9 cellular contexts compared by ENCODE assay signal in the genomic region with DNA sequence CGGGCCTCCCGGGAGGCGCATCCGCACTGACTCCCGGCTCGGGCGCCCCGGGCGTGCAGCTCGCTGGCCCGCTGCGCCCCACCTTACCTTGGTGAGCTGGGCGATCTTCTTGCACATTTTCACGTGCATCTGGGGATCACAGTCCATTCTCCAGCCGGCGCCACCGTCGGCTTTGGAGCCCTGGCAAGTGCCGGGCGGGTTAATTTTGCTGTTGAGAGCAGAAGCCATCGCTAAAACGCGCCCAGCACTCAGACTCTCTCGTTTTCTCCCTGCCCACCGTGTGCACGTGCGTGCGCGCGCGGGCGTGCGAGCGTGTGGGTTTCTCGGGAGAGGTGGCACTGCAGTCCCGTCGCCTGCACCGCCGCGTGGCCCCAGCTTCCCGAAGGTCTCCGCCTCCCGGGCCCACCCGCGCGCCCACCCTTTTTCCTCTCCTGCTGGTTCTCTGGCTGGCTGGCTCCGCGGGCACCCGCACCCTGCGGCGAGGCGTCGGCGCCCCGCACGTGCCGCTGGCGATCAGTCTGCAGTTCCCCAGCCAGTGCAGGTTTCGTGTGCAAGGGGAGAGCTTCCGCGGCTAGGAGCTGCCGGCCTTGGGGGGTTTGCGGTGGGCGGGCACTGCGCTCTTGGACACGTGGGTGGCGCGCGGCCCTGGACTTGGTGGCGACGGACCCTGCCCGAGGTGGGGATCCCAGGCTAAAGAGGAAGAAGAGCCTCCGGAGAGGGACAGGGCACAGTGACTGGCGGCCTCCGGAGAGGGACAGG. TPM values are rescaled to one million over a fixed set of nuclear protein-coding genes. Genes with fewer than 3 reads are reported as not detected.
DNase-seq lines count a peak whose midpoint lies in the region; ATAC-seq and TF ChIP-seq lines count a peak whose summit lies in the region.
"Had no signal": no experiment of that assay in that cellular context is flagged by ENCODE, and none has a peak within 500 bp of the region (broad histone marks: within the 10 kb centered on the region; RNA-seq: fewer than 3 reads in every experiment).

Gene FAM184B (minus strand): TSS at position 550 of the 759 bp plus-strand sequence. CDS start 322 bp downstream, at position 228.

- H3K4me3 ChIP-seq in SK-N-MC = peak within 1 kb of the TSS; percentile 79
- peak within 1 kb of the TSS; percentile 60 for H3K4me3 ChIP-seq in fibroblast of the aortic adventitia (ENCODE audit: low read depth, low read length)
- peak within 1 kb of the TSS; percentile 61 for H3K4me3 ChIP-seq in osteoblast (ENCODE audit: insufficient read depth, low read length)
- H3K4me3 ChIP-seq: K562 had no signal

- no peaks in the 10 kb centered on the region for H3K9me3 ChIP-seq in SK-N-MC (ENCODE audit: low read depth, low read length)
- no peaks in the 10 kb centered on the region for H3K9me3 ChIP-seq in osteoblast (ENCODE audit: low read depth, low read length)

- DNase-seq in EL (peak; percentile 20), SK-N-MC (ENCODE audit: low read depth, low spot score) (no peak), fibroblast of the aortic adventitia (ENCODE audit: low read depth) (peak; percentile 9), osteoblast (ENCODE audit: insufficient read length, low spot score, missing footprints) (peak; percentile 79), NCI-H774 (lab: John Stamatoyannopoulos, UW) (no peak), LoVo (ENCODE audit: low spot score) (no peak)

- H3K27me3 ChIP-seq in osteoblast (ENCODE audit: insufficient read depth, low read length) = peaks cover 38% of the 10 kb centered on the region

- H3K9ac ChIP-seq in SK-N-MC (ENCODE audit: insufficient read length) = peak within 1 kb of the TSS; percentile 54

- no peaks in the 10 kb centered on the region for H3K36me3 ChIP-seq in SK-N-MC (ENCODE audit: insufficient read depth, low read length)
- H3K36me3 ChIP-seq in osteoblast (ENCODE audit: insufficient read depth, low read length) = no peaks in the 10 kb centered on the region

- H3K27ac ChIP-seq in SK-N-MC (no peak within 1 kb of the TSS), osteoblast (ENCODE audit: low read depth, low read length) (no peak within 1 kb of the TSS)

- peaks cover 15% of the 10 kb centered on the region for H3K4me1 ChIP-seq in osteoblast (ENCODE audit: insufficient read depth, low read length)

- H3K79me2 ChIP-seq in osteoblast (ENCODE audit: insufficient read depth, low read length) = no peaks in the 10 kb centered on the region

- H4K20me1 ChIP-seq in osteoblast (ENCODE audit: insufficient read depth, low read length) = no peaks in the 10 kb centered on the region

- ATAC-seq in HG03159 (IDR thresholded peaks at IDR 0.05; ENCODE audit: unreplicated experiment) (no peak), HG02938 (IDR thresholded peaks at IDR 0.05; ENCODE audit: unreplicated experiment) (no peak)
- ATAC-seq: K562 had no signal

- TF ChIP-seq CTCF in fibroblast of the aortic adventitia (IDR thresholded peaks at IDR 0.05; ENCODE audit: insufficient read depth, low read length) (no peak), osteoblast (IDR thresholded peaks at IDR 0.05; ENCODE audit: extremely low read depth, low read depth, low read length) (no peak)

- peak within 1 kb of the TSS; percentile 62 for H2AFZ ChIP-seq in osteoblast (ENCODE audit: low read length)

- H3K4me2 ChIP-seq in osteoblast (ENCODE audit: insufficient read depth, low read length) = peak within 1 kb of the TSS; percentile 89

RNA-seq across cellular contexts. Expression of gene FAM184B, which starts in this region (rescaled TPM):
- total RNA-seq in fibroblast of the aortic adventitia (ENCODE audit: low replicate concordance) (not detected in 2 replicates), osteoblast (under 0.01 TPM in 1 of 2 replicates, not detected in the other)
- total RNA-seq: K562 had no signal

Comparison
In these comparisons a context has a peak if more than half of its experiments do, and no peak if none do; other contexts are left out.
1. Peak in DNase-seq and H3K4me3 ChIP-seq in fibroblast of the aortic adventitia; RNA of the gene not detected or under 1 TPM.
2. Peak in DNase-seq, H3K4me3 ChIP-seq and H3K4me2 ChIP-seq in osteoblast; RNA of the gene not detected or under 1 TPM.